In genomic region chr5:181222630-181223040, GRCh38 we compare ENCODE assay signal across 1 cellular context.
TF ChIP-seq lines count a peak whose summit lies in the region.

No MANE protein-coding gene starts in this region.

TF ChIP-seq in GM23338, 12 proteins besides CTCF, POLR2A, EP300 and RAD21 (continued from another document):
- TF ChIP-seq ZNF462 (CRISPR knock-in tag; IDR thresholded peaks at IDR 0.05) (no peak), NANOG (IDR thresholded peaks at IDR 0.05; ENCODE audit: borderline replicate concordance) (no peak), EZH2 (IDR thresholded peaks at IDR 0.05; ENCODE audit: low read depth, unreplicated experiment) (no peak), POLR2AphosphoS5 (IDR thresholded peaks at IDR 0.05; ENCODE audit: low read depth) (no peak), ZNF114 (CRISPR knock-in tag; IDR thresholded peaks at IDR 0.05) (no peak), STAT1 (IDR thresholded peaks at IDR 0.05; ENCODE audit: unreplicated experiment) (no peak), JUNB (IDR thresholded peaks at IDR 0.05; ENCODE audit: unreplicated experiment) (no peak), CREB1 (CRISPR knock-in tag; IDR thresholded peaks at IDR 0.05; ENCODE audit: low read depth) (no peak)
- TF ChIP-seq, protein P1, sequence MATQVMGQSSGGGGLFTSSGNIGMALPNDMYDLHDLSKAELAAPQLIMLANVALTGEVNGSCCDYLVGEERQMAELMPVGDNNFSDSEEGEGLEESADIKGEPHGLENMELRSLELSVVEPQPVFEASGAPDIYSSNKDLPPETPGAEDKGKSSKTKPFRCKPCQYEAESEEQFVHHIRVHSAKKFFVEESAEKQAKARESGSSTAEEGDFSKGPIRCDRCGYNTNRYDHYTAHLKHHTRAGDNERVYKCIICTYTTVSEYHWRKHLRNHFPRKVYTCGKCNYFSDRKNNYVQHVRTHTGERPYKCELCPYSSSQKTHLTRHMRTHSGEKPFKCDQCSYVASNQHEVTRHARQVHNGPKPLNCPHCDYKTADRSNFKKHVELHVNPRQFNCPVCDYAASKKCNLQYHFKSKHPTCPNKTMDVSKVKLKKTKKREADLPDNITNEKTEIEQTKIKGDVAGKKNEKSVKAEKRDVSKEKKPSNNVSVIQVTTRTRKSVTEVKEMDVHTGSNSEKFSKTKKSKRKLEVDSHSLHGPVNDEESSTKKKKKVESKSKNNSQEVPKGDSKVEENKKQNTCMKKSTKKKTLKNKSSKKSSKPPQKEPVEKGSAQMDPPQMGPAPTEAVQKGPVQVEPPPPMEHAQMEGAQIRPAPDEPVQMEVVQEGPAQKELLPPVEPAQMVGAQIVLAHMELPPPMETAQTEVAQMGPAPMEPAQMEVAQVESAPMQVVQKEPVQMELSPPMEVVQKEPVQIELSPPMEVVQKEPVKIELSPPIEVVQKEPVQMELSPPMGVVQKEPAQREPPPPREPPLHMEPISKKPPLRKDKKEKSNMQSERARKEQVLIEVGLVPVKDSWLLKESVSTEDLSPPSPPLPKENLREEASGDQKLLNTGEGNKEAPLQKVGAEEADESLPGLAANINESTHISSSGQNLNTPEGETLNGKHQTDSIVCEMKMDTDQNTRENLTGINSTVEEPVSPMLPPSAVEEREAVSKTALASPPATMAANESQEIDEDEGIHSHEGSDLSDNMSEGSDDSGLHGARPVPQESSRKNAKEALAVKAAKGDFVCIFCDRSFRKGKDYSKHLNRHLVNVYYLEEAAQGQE (IDR thresholded peaks at IDR 0.05; ENCODE audit: unreplicated experiment): no peak
